22 cellular contexts compared by ENCODE assay signal in genomic region chr2:98416760-98417159, GRCh38. TPM values are rescaled to one million over a fixed set of nuclear protein-coding genes. Genes with fewer than 3 reads are reported as not detected.
A peak's percentile ranks its signal among the peaks of the same experiment; 100 is the strongest.
DNase-seq lines count a peak whose midpoint lies in the region; ATAC-seq lines count a peak whose summit lies in the region.
"Had no signal": no experiment of that assay in that cellular context is flagged by ENCODE, and none has a peak within 500 bp of the region (broad histone marks: within the 10 kb centered on the region; RNA-seq: fewer than 3 reads in every experiment).

No MANE protein-coding gene starts in this region.

- POLR2A ChIA-PET in activated CD4-positive, alpha-beta T cell treated with anti-CD3 and anti-CD28 coated beads, Interleukin-2, amount 10 ng/mL, durations not matched to agents 7 days and 5 days (lab: Charles Lee) = no interaction called here

- WGBS in trophoblast cell (ENCODE audit: extremely low coverage, insufficient coverage, insufficient read length) = no CpG with 5 or more reads among the region's 2 CpGs

- no peaks in the 10 kb centered on the region for H3K79me1 ChIP-seq in trophoblast cell (ENCODE audit: low read length)

- no peak overlapping the region for H3K4me2 ChIP-seq in trophoblast cell (ENCODE audit: low read length)
- H3K4me2 ChIP-seq: A549; BLaER1 treated with 17β-estradiol and CSF1 and Interleukin-3, amounts not matched to agents 10 nM and 100 nM had no signal

- H3K36me3 Mint-ChIP-seq in activated naive CD8-positive, alpha-beta T cell treated with anti-CD3 and anti-CD28 coated beads, Interleukin-2, amount 50 U/mL, for 24 hours (ENCODE audit: low read depth) = peaks cover 3% of the 10 kb centered on the region
- peaks cover 2% of the 10 kb centered on the region for H3K36me3 Mint-ChIP-seq in activated CD4-positive, alpha-beta T cell treated with anti-CD3 and anti-CD28 coated beads, Interleukin-2, amount 10 ng/mL, durations not matched to agents 7 days and 5 days (ENCODE audit: low read depth)
- H3K36me3 Mint-ChIP-seq: CD14-positive monocyte had no signal

- no peak overlapping the region for H3K4ac ChIP-seq in trophoblast cell (ENCODE audit: low read depth, low read length)

- H3K4me3 ChIP-seq in trophoblast cell (ENCODE audit: low read depth, low read length) = no peak overlapping the region
- H3K4me3 ChIP-seq: A549; BLaER1 treated with 17β-estradiol and CSF1 and Interleukin-3, amounts not matched to agents 10 nM and 100 nM; HAP-1 had no signal

- H2BK120ac ChIP-seq in trophoblast cell (ENCODE audit: insufficient read depth, low read length, poor library complexity) = no peak overlapping the region

- no peak overlapping the region for H3K4me3 Mint-ChIP-seq in stimulated activated naive CD8-positive, alpha-beta T cell treated with anti-CD3 and anti-CD28 coated beads, Interleukin-15, amount 100 ng/mL, for 72 hours
- no peak overlapping the region for H3K4me3 Mint-ChIP-seq in activated naive CD8-positive, alpha-beta T cell treated with anti-CD3 and anti-CD28 coated beads, Interleukin-2, amount 50 U/mL, for 24 hours
- no peak overlapping the region for H3K4me3 Mint-ChIP-seq in activated CD4-positive, alpha-beta T cell treated with anti-CD3 and anti-CD28 coated beads, Interleukin-2, amount 10 ng/mL, durations not matched to agents 7 days and 5 days
- H3K4me3 Mint-ChIP-seq: CD14-positive monocyte; CD4-positive, alpha-beta T cell; CD8-positive, alpha-beta memory T cell; HFFc6 had no signal

- no peaks in the 10 kb centered on the region for H3K4me1 ChIP-seq in trophoblast cell (ENCODE audit: control insufficient read depth in 1 of 2, insufficient read depth in 2 of 2, low read length in 2 of 2)
- H3K4me1 ChIP-seq: A549, BE2C, HAP-1 had no signal

- peaks cover 3% of the 10 kb centered on the region for H3K9me3 ChIP-seq in trophoblast cell (ENCODE audit: insufficient read depth, low read depth, low read length)
- H3K9me3 ChIP-seq: A549, BE2C, HAP-1 had no signal

- no peak overlapping the region for H4K8ac ChIP-seq in trophoblast cell (ENCODE audit: low read depth, low read length)

- CTCF ChIA-PET in activated CD4-positive, alpha-beta T cell treated with anti-CD3 and anti-CD28 coated beads, Interleukin-2, amount 10 ng/mL, durations not matched to agents 7 days and 5 days (lab: Charles Lee) = interaction anchor here (1.4 kb wide), 1 partner anchor 9 kb away, joined by 3 read pairs; no protein-coding TSS in a partner anchor

- no peak overlapping the region for H3K18ac ChIP-seq in trophoblast cell (ENCODE audit: low read length)

- H3K36me3 ChIP-seq in trophoblast cell (ENCODE audit: control insufficient read depth in 1 of 2, insufficient read depth in 2 of 2, low read length in 2 of 2) = no peaks in the 10 kb centered on the region
- H3K36me3 ChIP-seq: BE2C; BLaER1 treated with 17β-estradiol and CSF1 and Interleukin-3, amounts not matched to agents 10 nM and 100 nM; HAP-1 had no signal

- no peak overlapping the region for H2AK5ac ChIP-seq in trophoblast cell (ENCODE audit: low read length)

- no peak overlapping the region for H3K27ac Mint-ChIP-seq in stimulated activated naive CD8-positive, alpha-beta T cell treated with anti-CD3 and anti-CD28 coated beads, Interleukin-15, amount 100 ng/mL, for 72 hours
- H3K27ac Mint-ChIP-seq in activated naive CD8-positive, alpha-beta T cell treated with anti-CD3 and anti-CD28 coated beads, Interleukin-2, amount 50 U/mL, for 24 hours = no peak overlapping the region
- no peak overlapping the region for H3K27ac Mint-ChIP-seq in activated CD4-positive, alpha-beta T cell treated with anti-CD3 and anti-CD28 coated beads, Interleukin-2, amount 10 ng/mL, durations not matched to agents 7 days and 5 days
- H3K27ac Mint-ChIP-seq: CD14-positive monocyte; CD4-positive, alpha-beta T cell; CD8-positive, alpha-beta memory T cell; HFFc6 had no signal

- H2BK5ac ChIP-seq in trophoblast cell (ENCODE audit: low read depth, low read length, poor library complexity) = no peak overlapping the region

- peak; percentile 52 for ATAC-seq in stimulated activated naive CD8-positive, alpha-beta T cell treated with anti-CD3 and anti-CD28 coated beads, Interleukin-15, Interleukin-2, amounts not matched to agents 100 U/mL and 50 U/mL, for 24 hours
- ATAC-seq in stimulated activated naive CD8-positive, alpha-beta T cell treated with anti-CD3 and anti-CD28 coated beads, Interleukin-15, amount 100 ng/mL, for 72 hours = no peak
- ATAC-seq in activated naive CD8-positive, alpha-beta T cell treated with anti-CD3 and anti-CD28 coated beads, Interleukin-2, amount 50 U/mL, for 24 hours = peak; percentile 60
- ATAC-seq: A549 had no signal

- H3K79me2 ChIP-seq in trophoblast cell (ENCODE audit: control insufficient read depth, insufficient read depth, low read length, poor library complexity) = no peaks in the 10 kb centered on the region

- H4K91ac ChIP-seq in trophoblast cell (ENCODE audit: low read depth, low read length) = no peak overlapping the region

- H3K9ac ChIP-seq in trophoblast cell (ENCODE audit: low read length) = peak overlapping the region; percentile 55
- H3K9ac ChIP-seq: BLaER1 treated with 17β-estradiol and CSF1 and Interleukin-3, amounts not matched to agents 10 nM and 100 nM had no signal

- no peaks in the 10 kb centered on the region for H3K27me3 ChIP-seq in trophoblast cell (ENCODE audit: insufficient read depth, low read length)
- H3K27me3 ChIP-seq: BE2C; BLaER1 treated with 17β-estradiol and CSF1 and Interleukin-3, amounts not matched to agents 10 nM and 100 nM had no signal

- H2AFZ ChIP-seq in trophoblast cell (ENCODE audit: insufficient read depth, low read length, poor library complexity) = no peak overlapping the region

- H3K27ac ChIP-seq in trophoblast cell (ENCODE audit: low read depth, low read length) = no peak overlapping the region
- H3K27ac ChIP-seq: A549; BLaER1 treated with 17β-estradiol and CSF1 and Interleukin-3, amounts not matched to agents 10 nM and 100 nM had no signal

- H3K4me1 Mint-ChIP-seq in stimulated activated naive CD8-positive, alpha-beta T cell treated with anti-CD3 and anti-CD28 coated beads, Interleukin-15, amount 100 ng/mL, for 72 hours = peaks cover 22% of the 10 kb centered on the region
- H3K4me1 Mint-ChIP-seq in activated naive CD8-positive, alpha-beta T cell treated with anti-CD3 and anti-CD28 coated beads, Interleukin-2, amount 50 U/mL, for 24 hours = peaks cover 20% of the 10 kb centered on the region
- peaks cover 7% of the 10 kb centered on the region for H3K4me1 Mint-ChIP-seq in activated CD4-positive, alpha-beta T cell treated with anti-CD3 and anti-CD28 coated beads, Interleukin-2, amount 10 ng/mL, durations not matched to agents 7 days and 5 days

- H3K23ac ChIP-seq in trophoblast cell (ENCODE audit: low read length) = no peak overlapping the region

- H3K9me3 Mint-ChIP-seq in stimulated activated naive CD8-positive, alpha-beta T cell treated with anti-CD3 and anti-CD28 coated beads, Interleukin-15, amount 100 ng/mL, for 72 hours = peaks cover 14 to 24% of the 10 kb centered on the region in 2 donors
- H3K9me3 Mint-ChIP-seq in activated naive CD8-positive, alpha-beta T cell treated with anti-CD3 and anti-CD28 coated beads, Interleukin-2, amount 50 U/mL, for 24 hours = peaks cover 10% of the 10 kb centered on the region
- peaks cover 13% of the 10 kb centered on the region for H3K9me3 Mint-ChIP-seq in activated CD4-positive, alpha-beta T cell treated with anti-CD3 and anti-CD28 coated beads, Interleukin-2, amount 10 ng/mL, durations not matched to agents 7 days and 5 days

- no peaks in the 10 kb centered on the region for H3K27me3 Mint-ChIP-seq in stimulated activated naive CD8-positive, alpha-beta T cell treated with anti-CD3 and anti-CD28 coated beads, Interleukin-15, amount 100 ng/mL, for 72 hours
- H3K27me3 Mint-ChIP-seq in activated naive CD8-positive, alpha-beta T cell treated with anti-CD3 and anti-CD28 coated beads, Interleukin-2, amount 50 U/mL, for 24 hours = no peaks in the 10 kb centered on the region
- no peaks in the 10 kb centered on the region for H3K27me3 Mint-ChIP-seq in activated CD4-positive, alpha-beta T cell treated with anti-CD3 and anti-CD28 coated beads, Interleukin-2, amount 10 ng/mL, durations not matched to agents 7 days and 5 days
- H3K27me3 Mint-ChIP-seq: CD4-positive, alpha-beta T cell had no signal

- no peak for DNase-seq in stimulated activated naive CD8-positive, alpha-beta T cell treated with anti-CD3 and anti-CD28 coated beads, Interleukin-15, Interleukin-2, amounts not matched to agents 100 U/mL and 50 U/mL, for 24 hours
- no peak for DNase-seq in stimulated activated naive CD8-positive, alpha-beta T cell treated with anti-CD3 and anti-CD28 coated beads, Interleukin-15, amount 100 ng/mL, for 72 hours
- DNase-seq in activated naive CD8-positive, alpha-beta T cell treated with anti-CD3 and anti-CD28 coated beads, Interleukin-2, amount 50 U/mL, for 24 hours = no peak
- no peak for DNase-seq in trophoblast cell
- no peak for DNase-seq in activated CD4-positive, alpha-beta T cell treated with anti-CD3 and anti-CD28 coated beads, Interleukin-2, amount 10 ng/mL, durations not matched to agents 7 days and 5 days
- no peak for DNase-seq in NCI-H446 (lab: John Stamatoyannopoulos, UW)
- DNase-seq in OCI-M2 (lab: John Stamatoyannopoulos, UW; ENCODE audit: unreplicated experiment) = no peak
- DNase-seq: 8988T; ACHN; AML-193; BE2C; CD4-positive, alpha-beta T cell; DMS 273 treated with DMSO at 0.1 percent for 48 hours; DMS79; GF-D8; GOT3; HFFc6 had no signal

- no peak overlapping the region for H4K12ac ChIP-seq in trophoblast cell (ENCODE audit: low read depth, low read length)

- H3K14ac ChIP-seq in trophoblast cell (ENCODE audit: low read length) = no peak overlapping the region

- no peak overlapping the region for H2BK12ac ChIP-seq in trophoblast cell (ENCODE audit: low read length)

RNA-seq across cellular contexts. Expression of gene INPP4A, which starts 27.9 kb away (rescaled TPM):
- 16.3 TPM in 2 replicates for polyA plus RNA-seq in trophoblast cell (2013)
- total RNA-seq in activated CD4-positive, alpha-beta T cell treated with anti-CD3 and anti-CD28 coated beads, Interleukin-2, amount 10 ng/mL, durations not matched to agents 7 days and 5 days = 100 to 1,000 TPM; 140 to 165 TPM
